ENCODE assay signal across 10 cellular contexts in the genomic region with DNA sequence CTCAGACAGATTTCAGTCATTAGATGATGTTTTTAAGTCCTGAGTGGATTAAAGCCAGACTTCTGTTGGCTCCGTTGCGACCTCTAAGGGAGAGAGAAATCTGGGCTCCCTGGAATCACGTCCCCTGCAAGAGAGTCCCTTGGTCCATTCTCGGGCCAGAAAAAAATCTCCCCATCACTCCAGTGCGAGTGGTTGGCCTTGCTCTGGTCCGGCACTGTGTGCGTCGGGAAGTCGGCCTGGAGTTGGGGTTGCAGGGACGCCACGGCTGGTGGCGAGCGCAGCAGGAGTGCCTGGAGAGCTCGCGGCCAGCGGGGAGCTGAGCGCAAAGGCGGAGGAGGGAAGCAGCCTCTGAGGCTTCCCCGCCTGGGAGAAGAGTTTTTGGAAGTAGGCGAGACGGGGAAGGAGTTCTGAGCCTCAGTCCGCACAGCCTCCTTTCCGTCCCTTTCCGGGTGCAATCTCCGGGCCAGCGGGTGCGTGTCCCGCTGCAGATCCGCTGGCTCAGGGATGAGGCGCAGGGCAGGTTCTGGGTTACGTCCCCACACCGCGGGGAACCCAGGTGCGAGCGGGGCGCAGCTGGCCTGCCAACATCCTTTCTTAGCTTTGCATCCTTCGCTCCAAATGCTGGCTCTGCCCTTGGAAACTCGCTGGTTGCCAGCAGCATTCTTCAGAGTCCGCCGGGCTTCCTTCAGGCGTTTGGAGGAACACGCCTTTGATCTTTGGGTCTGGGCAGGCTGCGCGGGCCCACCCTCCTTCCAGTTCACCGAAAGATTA. TPM values are rescaled to one million over a fixed set of nuclear protein-coding genes. Genes with fewer than 3 reads are reported as not detected.
DNase-seq lines count a peak whose midpoint lies in the region; ATAC-seq, FAIRE-seq and TF ChIP-seq lines count a peak whose summit lies in the region.
"Had no signal": no experiment of that assay in that cellular context is flagged by ENCODE, and none has a peak within 500 bp of the region (broad histone marks: within the 10 kb centered on the region; RNA-seq: fewer than 3 reads in every experiment).

No MANE protein-coding gene starts in this region.

- no peak overlapping the region for H3K27ac Mint-ChIP-seq in CD14-positive monocyte
- no peak overlapping the region for H3K27ac Mint-ChIP-seq in stimulated activated memory B cell treated with anti-CD40 and anti-IgM and Interleukin-4, amounts not matched to agents 10 μg/mL and 1 μg/mL and 100 μg/mL, for 72 hours

- peak overlapping the region; percentile 42 for H2AFZ ChIP-seq in mesenchymal stem cell (ENCODE audit: low read depth, low read length)

- H3K27me3 ChIP-seq in esophagus muscularis mucosa (peaks cover 0 to 64% (median 4%) of the 10 kb centered on the region in 4 donors), mesenchymal stem cell (ENCODE audit: control insufficient read depth in 1 of 2, insufficient read depth in 1 of 2, low read length in 2 of 2) (peaks cover 65 to 78% of the 10 kb centered on the region in 2 experiments), thoracic aorta (replicated peaks; ENCODE audit: insufficient read depth) (peaks cover 42% of the 10 kb centered on the region)

- H3K4me1 Mint-ChIP-seq in CD14-positive monocyte: peaks cover 20% of the 10 kb centered on the region
- peaks cover 25% of the 10 kb centered on the region for H3K4me1 Mint-ChIP-seq in stimulated activated memory B cell treated with anti-CD40 and anti-IgM and Interleukin-4, amounts not matched to agents 10 μg/mL and 1 μg/mL and 100 μg/mL, for 72 hours

- H3K79me1 ChIP-seq in mesenchymal stem cell (replicated peaks; ENCODE audit: low read length, poor library complexity, severe bottlenecking): no peaks in the 10 kb centered on the region

- H3K27ac ChIP-seq in esophagus muscularis mucosa (replicated peaks in 1 of 4): peak overlapping the region; percentile 87 to 96 (median 89)
- no peak overlapping the region for H3K27ac ChIP-seq in mesenchymal stem cell (ENCODE audit: low read length, poor library complexity, severe bottlenecking)
- no peak overlapping the region for H3K27ac ChIP-seq in thoracic aorta
- H3K27ac ChIP-seq: KMS-11 had no signal

- H2BK15ac ChIP-seq in mesenchymal stem cell (ENCODE audit: low read depth, poor library complexity, severe bottlenecking): peak overlapping the region; percentile 78

- no peak for TF ChIP-seq EP300 in esophagus muscularis mucosa (IDR thresholded peaks at IDR 0.05)

- peak overlapping the region; percentile 54 for H4K91ac ChIP-seq in mesenchymal stem cell (ENCODE audit: low read length)

- FAIRE-seq in GM12892 (lab: Jason Lieb, UNC): no peak

- peak; percentile 32 for DNase-seq in LHCN-M2 (ENCODE audit: low read depth)
- DNase-seq in esophagus muscularis mucosa (ENCODE audit: extremely low spot score): no peak
- DNase-seq in mesenchymal stem cell: peak; percentile 68
- DNase-seq in thoracic aorta (ENCODE audit: low spot score): no peak
- no peak for DNase-seq in CD14-positive monocyte (ENCODE audit: low spot score)
- DNase-seq in GM12892 (ENCODE audit: insufficient read length): no peak
- DNase-seq: stimulated activated CD4-positive, alpha-beta T cell treated with anti-CD3 and anti-CD28 coated beads, Interleukin-1b, Interleukin-23, amount 100 ng/mL, for 48 hours had no signal

- no peak for TF ChIP-seq CTCF in esophagus muscularis mucosa (IDR thresholded peaks at IDR 0.05)
- TF ChIP-seq CTCF in thoracic aorta (IDR thresholded peaks at IDR 0.05): no peak
- no peak for TF ChIP-seq CTCF in CD14-positive monocyte (IDR thresholded peaks at IDR 0.05)

- H3K27me3 Mint-ChIP-seq in CD14-positive monocyte (ENCODE audit: low read depth in 3 of 3): peaks cover 80 to 91% (median 86%) of the 10 kb centered on the region in 3 donors
- H3K27me3 Mint-ChIP-seq in stimulated activated memory B cell treated with anti-CD40 and anti-IgM and Interleukin-4, amounts not matched to agents 10 μg/mL and 1 μg/mL and 100 μg/mL, for 72 hours: peaks cover 74% of the 10 kb centered on the region

- intact Hi-C loops in esophagus muscularis mucosa (cut with DNase I) (no loop called here), CD14-positive monocyte (cut with micrococcal nuclease) (no loop called here)

- no peak overlapping the region for H2AK5ac ChIP-seq in mesenchymal stem cell (ENCODE audit: low read length, severe bottlenecking)

- H2BK120ac ChIP-seq in mesenchymal stem cell (ENCODE audit: low read depth, low read length): no peak overlapping the region

- peak overlapping the region; percentile 47 for H4K8ac ChIP-seq in mesenchymal stem cell (ENCODE audit: low read length)

- H3K4me1 ChIP-seq in esophagus muscularis mucosa (peaks cover 25 to 52% (median 49%) of the 10 kb centered on the region in 4 donors), mesenchymal stem cell (ENCODE audit: control insufficient read depth, insufficient read depth, low read depth, low read length) (peaks cover 17% of the 10 kb centered on the region), thoracic aorta (ENCODE audit: control insufficient read depth in 1 of 2, low read depth in 2 of 2) (peaks cover 9 to 21% of the 10 kb centered on the region in 2 donors)

- peak overlapping the region; percentile 39 for H3K9ac ChIP-seq in mesenchymal stem cell (ENCODE audit: low read length)
- H3K9ac ChIP-seq: KMS-11 had no signal

- peak overlapping the region; percentile 47 to 89 (median 62) for H3K4me3 ChIP-seq in esophagus muscularis mucosa
- H3K4me3 ChIP-seq in mesenchymal stem cell (ENCODE audit: insufficient read depth in 1 of 2, low read depth in 1 of 2, low read length in 2 of 2): peak overlapping the region; percentile 5 to 74
- peak overlapping the region; percentile 59 for H3K4me3 ChIP-seq in thoracic aorta

- WGBS in esophagus muscularis mucosa: under 1% methylated on average over 28 of the region's 45 CpGs
- 5% methylated on average over 42 of the region's 45 CpGs for WGBS in mesenchymal stem cell

- H3K9me3 ChIP-seq in esophagus muscularis mucosa (no peaks in the 10 kb centered on the region), mesenchymal stem cell (ENCODE audit: control insufficient read depth, low read length) (no peaks in the 10 kb centered on the region), thoracic aorta (no peaks in the 10 kb centered on the region)

- H3K4ac ChIP-seq in mesenchymal stem cell (ENCODE audit: low read depth in 1 of 2, low read length in 2 of 2): peak overlapping the region in 1 of 2 experiments; percentile 87

- H3K23ac ChIP-seq in mesenchymal stem cell (ENCODE audit: low read length in 2 of 2): peak overlapping the region in 1 of 2 experiments; percentile 75

- H3K36me3 ChIP-seq in esophagus muscularis mucosa (no peaks in the 10 kb centered on the region), mesenchymal stem cell (ENCODE audit: control insufficient read depth in 1 of 2, insufficient read depth in 2 of 2, low read depth in 1 of 2, low read length in 2 of 2) (no peaks in the 10 kb centered on the region), thoracic aorta (no peaks in the 10 kb centered on the region)

- peak overlapping the region in 1 of 2 experiments; percentile 59 for H2BK12ac ChIP-seq in mesenchymal stem cell (ENCODE audit: low read length in 2 of 2)

- H3K9me3 Mint-ChIP-seq in CD14-positive monocyte: peaks cover 0 to 14% (median 7%) of the 10 kb centered on the region in 7 donors
- H3K9me3 Mint-ChIP-seq in stimulated activated memory B cell treated with anti-CD40 and anti-IgM and Interleukin-4, amounts not matched to agents 10 μg/mL and 1 μg/mL and 100 μg/mL, for 72 hours: peaks cover 2% of the 10 kb centered on the region

- H2BK5ac ChIP-seq in mesenchymal stem cell (ENCODE audit: low read depth, low read length, poor library complexity, severe bottlenecking): no peak overlapping the region

- TF ChIP-seq POLR2A in esophagus muscularis mucosa (IDR thresholded peaks at IDR 0.05; ENCODE audit: low read depth): no peak
- TF ChIP-seq POLR2A in GM12892 (IDR thresholded peaks at IDR 0.05; ENCODE audit: low read depth, low read length): no peak

- peaks cover 1 to 3% of the 10 kb centered on the region in 2 donors for H3K36me3 Mint-ChIP-seq in CD14-positive monocyte
- no peaks in the 10 kb centered on the region for H3K36me3 Mint-ChIP-seq in stimulated activated memory B cell treated with anti-CD40 and anti-IgM and Interleukin-4, amounts not matched to agents 10 μg/mL and 1 μg/mL and 100 μg/mL, for 72 hours

- ATAC-seq in thoracic aorta (ENCODE audit: insufficient number of reproducible peaks, low FRiP score, low read depth) (no peak), HG03439 (IDR thresholded peaks at IDR 0.05; ENCODE audit: unreplicated experiment) (no peak)
- ATAC-seq in stimulated activated memory B cell treated with anti-CD40 and anti-IgM and Interleukin-4, amounts not matched to agents 10 μg/mL and 1 μg/mL and 100 μg/mL, for 72 hours: no peak

- H3K4me3 Mint-ChIP-seq in CD14-positive monocyte: peak overlapping the region in 1 of 2 donors; percentile 72
- no peak overlapping the region for H3K4me3 Mint-ChIP-seq in stimulated activated memory B cell treated with anti-CD40 and anti-IgM and Interleukin-4, amounts not matched to agents 10 μg/mL and 1 μg/mL and 100 μg/mL, for 72 hours

- H3K4me2 ChIP-seq in mesenchymal stem cell (ENCODE audit: low read length, poor library complexity, severe bottlenecking): peak overlapping the region; percentile 71
- H3K4me2 ChIP-seq: KMS-11 had no signal

- H3K18ac ChIP-seq in mesenchymal stem cell (ENCODE audit: low read depth in 1 of 2, low read length in 2 of 2): peak overlapping the region; percentile 75 to 82

- peak overlapping the region in 1 of 2 experiments; percentile 89 for H3K14ac ChIP-seq in mesenchymal stem cell (ENCODE audit: low read length in 2 of 2)

RNA-seq across cellular contexts. Expression of gene TCF21, which starts 6.8 kb away (rescaled TPM):
- total RNA-seq in LHCN-M2 (2014; rRNA removed) (not detected in 2 replicates), esophagus muscularis mucosa (10 to 100 TPM; 22.2 to 44.5 (median 30.8) TPM), thoracic aorta (under 1 TPM in 1 of 2 donors, not detected in 1; 0.28 TPM)
- polyA plus RNA-seq in LHCN-M2 (2012): not detected
- polyA plus RNA-seq in mesenchymal stem cell (2013, experiment 1 of 2): 47.6 TPM
- 47.6 TPM for polyA plus RNA-seq in mesenchymal stem cell (2013, experiment 2 of 2)
- polyA plus RNA-seq in CD14-positive monocyte: not detected
- polyA plus RNA-seq in GM12892 (2012; ENCODE audit: missing spikeins): not detected

RNA-seq across cellular contexts. Expression of gene TBPL1, which starts 57.3 kb away (rescaled TPM):
- total RNA-seq in LHCN-M2 (2014; rRNA removed) (28.2 and 39.8 TPM in 2 replicates), esophagus muscularis mucosa (10 to 100 TPM in 3 of 4 donors, 1 to 10 TPM in 1; 8.8 to 23.4 (median 17.8) TPM), thoracic aorta (1 to 10 TPM; 6.1 to 8.5 TPM)
- 17.3 TPM for polyA plus RNA-seq in LHCN-M2 (2012)
- polyA plus RNA-seq in mesenchymal stem cell (2013, experiment 1 of 2): 38.8 TPM
- polyA plus RNA-seq in mesenchymal stem cell (2013, experiment 2 of 2): 40.4 TPM
- polyA plus RNA-seq in CD14-positive monocyte: 10 to 100 TPM; 35.5 to 35.6 TPM
- 33.0 TPM for polyA plus RNA-seq in GM12892 (2012; ENCODE audit: missing spikeins)

Comparison
In these comparisons a context has a peak if more than half of its experiments do, and no peak if none do; other contexts are left out.
1. DNase-seq: peak in LHCN-M2 (single experiment) and mesenchymal stem cell (single experiment); none in esophagus muscularis mucosa (single experiment), thoracic aorta (single experiment), CD14-positive monocyte (single experiment) and GM12892 (single experiment).
2. H3K27ac ChIP-seq: peak in esophagus muscularis mucosa (4 of 4); none in mesenchymal stem cell (single experiment) and thoracic aorta (0 of 2).
3. RNA of gene TCF21, which starts 6.8 kb away (total RNA-seq): 22.2 to 44.5 TPM in esophagus muscularis mucosa; 0.28 TPM in thoracic aorta and not detected in LHCN-M2; every median in the first group is over 10 times any median in the second.
4. Peak in every context shown above with its lines, with median percentiles within 50 percentile points of each other: H3K4me3 ChIP-seq.